Comparison of ENCODE assay signal across 20 cellular contexts in the genomic region with DNA sequence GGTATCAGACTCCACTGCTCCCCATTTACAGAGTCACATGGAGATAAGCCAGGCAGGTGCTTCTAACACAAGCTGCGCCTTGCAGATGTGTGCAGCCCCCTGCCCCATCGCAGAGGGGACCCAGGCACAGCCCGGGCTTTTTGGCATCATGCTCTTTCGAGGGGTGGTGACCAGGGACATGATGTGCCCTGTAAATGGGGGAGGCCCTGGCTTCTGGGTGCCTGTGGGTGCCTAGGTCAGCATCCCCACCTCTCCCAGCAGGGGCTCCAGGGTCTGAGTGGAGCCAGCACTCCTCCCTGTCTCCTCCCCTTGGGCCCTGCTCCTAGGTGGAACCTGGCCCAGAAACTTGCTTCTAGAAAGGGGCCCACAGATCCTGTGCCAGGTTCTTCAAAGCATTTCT. TPM values are rescaled to one million over a fixed set of nuclear protein-coding genes. Genes with fewer than 3 reads are reported as not detected.
DNase-seq lines count a peak whose midpoint lies in the region; ATAC-seq and TF ChIP-seq lines count a peak whose summit lies in the region.
"Had no signal": no experiment of that assay in that cellular context is flagged by ENCODE, and none has a peak within 500 bp of the region (broad histone marks: within the 10 kb centered on the region; RNA-seq: fewer than 3 reads in every experiment).

No MANE protein-coding gene starts in this region.

- intact Hi-C loops in esophagus squamous epithelium (cut with DNase I) (no loop called here), mucosa of descending colon (cut with DNase I, micrococcal nuclease) (no loop called here)

- H3K27me3 ChIP-seq in esophagus squamous epithelium, result no peaks in the 10 kb centered on the region
- H3K27me3 ChIP-seq: BLaER1 had no signal

- ATAC-seq in HG03135 (IDR thresholded peaks at IDR 0.05; ENCODE audit: unreplicated experiment), result no peak
- ATAC-seq in GM19328 (IDR thresholded peaks at IDR 0.05; ENCODE audit: unreplicated experiment), result no peak
- ATAC-seq in mucosa of descending colon, result no peak
- ATAC-seq: GM12878 had no signal

- TF ChIP-seq CTCF in esophagus squamous epithelium (IDR thresholded peaks at IDR 0.05) (no peak), mucosa of descending colon (IDR thresholded peaks at IDR 0.05) (no peak)

- H3K4me1 ChIP-seq in esophagus squamous epithelium (peaks cover 26 to 80% (median 33%) of the 10 kb centered on the region in 3 donors), mucosa of descending colon (ENCODE audit: low read depth) (peaks cover 25% of the 10 kb centered on the region)

- no peaks in the 10 kb centered on the region for H3K36me3 ChIP-seq in esophagus squamous epithelium
- H3K36me3 ChIP-seq in mucosa of descending colon (ENCODE audit: low read depth), result no peaks in the 10 kb centered on the region
- H3K36me3 ChIP-seq: BLaER1 had no signal

- peak; percentile 32 for DNase-seq in activated CD8-positive, alpha-beta memory T cell treated with anti-CD3 and anti-CD28 coated beads, Interleukin-2, amount 50 U/mL, for 48 hours
- DNase-seq in activated CD8-positive, alpha-beta memory T cell treated with anti-CD3 and anti-CD28 coated beads, Interleukin-2, amount 50 U/mL, for 4 hours, result no peak
- DNase-seq in NCI-H146 treated with DMSO at 0.1 percent for 48 hours (lab: John Stamatoyannopoulos, UW; ENCODE audit: unreplicated experiment), result peak; percentile 23
- no peak for DNase-seq in esophagus squamous epithelium (lab: John Stamatoyannopoulos, UW)
- no peak for DNase-seq in mucosa of descending colon
- DNase-seq: 8988T; Calu3; CD4-positive, alpha-beta memory T cell; DMS 273 treated with DMSO at 0.1 percent for 48 hours; DMS53; DND-41; EL; HCEC 1CT had no signal

- peak overlapping the region in 3 of 4 donors; percentile 54 to 74 (median 72) for H3K27ac ChIP-seq in esophagus squamous epithelium
- H3K27ac ChIP-seq: BLaER1, HL-60 had no signal

- no peak overlapping the region for H3K4me3 ChIP-seq in esophagus squamous epithelium
- H3K4me3 ChIP-seq in mucosa of descending colon, result no peak overlapping the region
- H3K4me3 ChIP-seq: BLaER1, GM12878 had no signal

- no CpG with 5 or more reads among the region's 4 CpGs for WGBS in esophagus squamous epithelium, 2 donors

- H3K9me3 ChIP-seq in esophagus squamous epithelium (no peaks in the 10 kb centered on the region), mucosa of descending colon (no peaks in the 10 kb centered on the region)

- no peak for TF ChIP-seq POLR2A in esophagus squamous epithelium (IDR thresholded peaks at IDR 0.05)

RNA-seq across cellular contexts. Expression of a gene that starts 15.2 kb away (rescaled TPM):
- total RNA-seq in esophagus squamous epithelium, result not detected
- not detected for total RNA-seq in mucosa of descending colon
- total RNA-seq: A673; Calu3; CD4-positive, alpha-beta memory T cell; HT1080 had no signal

Comparison
In these comparisons a context has a peak if more than half of its experiments do, and no peak if none do; other contexts are left out.
1. DNase-seq: peak in activated CD8-positive, alpha-beta memory T cell treated with anti-CD3 and anti-CD28 coated beads, Interleukin-2, amount 50 U/mL, for 48 hours (single experiment) and NCI-H146 treated with DMSO at 0.1 percent for 48 hours (single experiment); none in activated CD8-positive, alpha-beta memory T cell treated with anti-CD3 and anti-CD28 coated beads, Interleukin-2, amount 50 U/mL, for 4 hours (single experiment), esophagus squamous epithelium (single experiment) and mucosa of descending colon (0 of 3).